14 cellular contexts compared by ENCODE assay signal in the genomic region with DNA sequence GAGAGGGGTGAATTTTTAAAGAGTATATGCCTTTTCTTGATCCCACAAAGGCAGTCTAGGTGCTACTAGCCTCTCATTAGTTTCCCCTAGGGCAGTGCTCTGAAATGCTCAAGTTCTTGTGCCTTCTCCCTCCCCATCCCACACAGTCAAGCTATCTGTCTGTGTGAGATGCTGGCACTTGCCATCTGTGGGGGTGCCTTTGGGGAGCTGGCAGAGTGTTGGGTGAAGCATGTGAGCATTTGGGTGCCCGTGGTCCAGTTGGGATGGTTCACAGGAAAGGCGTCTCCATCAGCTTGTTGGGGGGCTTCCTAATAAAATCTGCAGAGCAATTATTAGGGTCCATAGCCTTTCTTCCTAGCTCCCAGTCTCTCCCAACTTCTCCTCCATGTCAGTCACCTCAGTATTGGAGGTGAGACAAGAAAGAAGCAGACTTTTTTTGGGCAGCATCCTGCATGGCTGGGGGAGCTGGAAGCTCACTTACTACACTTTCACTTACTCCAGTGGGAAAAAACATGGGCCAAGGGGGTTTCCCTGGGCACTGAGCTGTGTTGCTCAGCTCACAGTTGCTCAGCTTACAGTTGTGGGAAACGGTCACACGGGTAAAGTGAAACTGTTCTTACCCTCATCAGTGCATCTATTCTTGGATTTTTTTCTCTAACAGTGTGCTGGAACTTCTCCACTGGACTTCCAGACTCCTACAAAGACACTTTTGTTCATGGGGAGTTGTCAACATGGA. TPM values are rescaled to one million over a fixed set of nuclear protein-coding genes. Genes with fewer than 3 reads are reported as not detected.
A peak's percentile ranks its signal among the peaks of the same experiment; 100 is the strongest.
DNase-seq lines count a peak whose midpoint lies in the region; ATAC-seq lines count a peak whose summit lies in the region.
"Had no signal": no experiment of that assay in that cellular context is flagged by ENCODE, and none has a peak within 500 bp of the region (broad histone marks: within the 10 kb centered on the region; RNA-seq: fewer than 3 reads in every experiment).

No MANE protein-coding gene starts in this region.

- ATAC-seq in GM18858 (IDR thresholded peaks at IDR 0.05; ENCODE audit: unreplicated experiment) (peak; percentile 55), GM21367 (IDR thresholded peaks at IDR 0.05; ENCODE audit: unreplicated experiment) (peak; percentile 74), HG03095 (IDR thresholded peaks at IDR 0.05; ENCODE audit: unreplicated experiment) (peak; percentile 71), left ventricle myocardium superior (no peak)
- ATAC-seq: Right ventricle myocardium inferior had no signal

- intact Hi-C loops in left ventricle myocardium superior (cut with micrococcal nuclease): no loop called here

- DNase-seq in mesenteric fat pad (ENCODE audit: low spot score): peak; percentile 41
- DNase-seq in activated CD4-positive, alpha-beta T cell treated with anti-CD3 and anti-CD28 coated beads for 48 hours: no peak
- DNase-seq in T-helper 9 cell: no peak
- DNase-seq in left ventricle myocardium superior: no peak
- DNase-seq in NCI-H1417 treated with DMSO at 0.1 percent for 48 hours (lab: John Stamatoyannopoulos, UW): no peak
- DNase-seq: C1 segment of cervical spinal cord, DMS79 treated with DMSO at 0.1 percent for 48 hours, NCI-H187, NCI-H69 had no signal

RNA-seq across cellular contexts. Expression of a gene that starts 29.3 kb away (rescaled TPM):
- total RNA-seq in mesenteric fat pad: 5.5 TPM
- 2.1 TPM for total RNA-seq in left ventricle myocardium superior

RNA-seq across cellular contexts. Expression of a gene that starts 33.8 kb away (rescaled TPM):
- total RNA-seq in mesenteric fat pad: not detected
- total RNA-seq in left ventricle myocardium superior: not detected
- total RNA-seq: Right ventricle myocardium inferior; T-helper 2 cell treated with Interferon-gamma antibody and Interleukin-4, amounts not matched to agents 100 ng/mL and 5 ng/mL, for 36 hours had no signal

RNA-seq across cellular contexts. Expression of a gene that starts 49.2 kb away (rescaled TPM):
- 1,225 TPM for total RNA-seq in mesenteric fat pad
- 574 TPM for total RNA-seq in left ventricle myocardium superior
